29 cellular contexts compared by ENCODE assay signal in the genomic region with DNA sequence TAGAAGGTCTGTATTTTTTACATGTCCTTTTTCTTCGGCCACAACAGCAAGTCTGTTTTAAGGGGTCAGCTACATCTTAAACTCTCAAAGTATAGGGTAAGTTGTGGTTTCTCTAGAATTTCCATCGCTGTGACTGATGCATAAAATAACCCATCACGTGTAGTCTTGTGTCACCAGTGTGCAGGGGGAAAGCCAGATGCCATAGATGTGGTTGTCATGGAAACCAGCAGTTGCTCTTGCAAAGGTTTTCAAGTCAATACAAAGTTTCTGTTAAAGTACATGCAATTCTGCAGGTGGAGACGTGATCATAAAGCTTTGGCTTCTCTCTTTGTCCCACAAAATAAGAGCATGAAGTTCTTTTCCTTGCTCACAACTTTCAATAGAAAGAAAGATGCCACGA.
"Had no signal": no experiment of that assay in that cellular context is flagged by ENCODE, and none has a peak within 500 bp of the region (broad histone marks: within the 10 kb centered on the region; RNA-seq: fewer than 3 reads in every experiment).

No MANE protein-coding gene starts in this region.

- H3K27ac Mint-ChIP-seq: effector memory CD8-positive, alpha-beta T cell; immature natural killer cell; natural killer cell; stimulated activated naive CD8-positive, alpha-beta T cell treated with anti-CD3 and anti-CD28 coated beads, Interleukin-15, amount 100 ng/mL, for 72 hours had no signal

- H3K36me3 Mint-ChIP-seq: immature natural killer cell, natural killer cell had no signal

- H3K27me3 ChIP-seq: esophagus squamous epithelium, heart right ventricle, right atrium auricular region, suprapubic skin, transverse colon, upper lobe of right lung, uterus had no signal

- H3K4me1 ChIP-seq: esophagus squamous epithelium, heart right ventricle, lower lobe of right lung, prostate gland, right atrium auricular region, suprapubic skin, transverse colon, upper lobe of right lung, uterus had no signal

- H3K36me3 ChIP-seq: esophagus squamous epithelium, heart right ventricle, lower lobe of right lung, prostate gland, right atrium auricular region, suprapubic skin, transverse colon, upper lobe of right lung, uterus had no signal

- H3K4me1 Mint-ChIP-seq: immature natural killer cell; natural killer cell; stimulated activated naive CD8-positive, alpha-beta T cell treated with anti-CD3 and anti-CD28 coated beads, Interleukin-15, amount 100 ng/mL, for 72 hours had no signal

- H3K4me2 ChIP-seq: smooth muscle cell had no signal

- H3K9me3 Mint-ChIP-seq: effector memory CD8-positive, alpha-beta T cell had no signal

- H3K27ac ChIP-seq: coronary artery, esophagus squamous epithelium, heart right ventricle, lower lobe of right lung, prostate gland, right atrium auricular region, suprapubic skin, transverse colon, upper lobe of right lung, uterus had no signal

- H3K4me3 ChIP-seq: coronary artery, esophagus squamous epithelium, heart right ventricle, lower lobe of right lung, prostate gland, right atrium auricular region, smooth muscle cell, suprapubic skin, transverse colon, upper lobe of right lung, uterus had no signal

- H3K4me3 Mint-ChIP-seq: effector memory CD8-positive, alpha-beta T cell; immature natural killer cell; natural killer cell; stimulated activated naive CD8-positive, alpha-beta T cell treated with anti-CD3 and anti-CD28 coated beads, Interleukin-15, amount 100 ng/mL, for 72 hours had no signal

- DNase-seq: effector memory CD8-positive, alpha-beta T cell; erythroblast; esophagus squamous epithelium; foreskin melanocyte; glutamatergic neuron; heart right ventricle; hippocampal formation; immature natural killer cell; islet precursor cell; kidney glomerular epithelial cell; left colon; left ventricle myocardium superior; lower lobe of right lung; natural killer cell; stimulated activated CD4-positive, alpha-beta T cell treated with anti-CD3 and anti-CD28 coated beads, Interleukin-12 subunit alpha, Interleukin-12 subunit beta, amount 100 ng/mL, for 4 hours; stimulated activated CD4-positive, alpha-beta T cell treated with anti-CD3 and anti-CD28 coated beads, Interleukin-1b, Interleukin-23, amount 100 ng/mL, for 48 hours; stimulated activated CD4-positive, alpha-beta T cell treated with anti-CD3 and anti-CD28 coated beads, Interleukin-4, amount 100 ng/mL, for 1 hour; stimulated activated CD8-positive, alpha-beta memory T cell treated with anti-CD3 and anti-CD28 coated beads, Interleukin-4, amount 100 ng/mL, for 48 hours; stimulated activated naive CD4-positive, alpha-beta T cell; stimulated activated naive CD8-positive, alpha-beta T cell treated with anti-CD3 and anti-CD28 coated beads, Interleukin-15, amount 100 ng/mL, for 72 hours; transverse colon; upper lobe of right lung; uterus had no signal

- H3K9me3 ChIP-seq: esophagus squamous epithelium, lower lobe of right lung, prostate gland, right atrium auricular region, suprapubic skin, transverse colon, upper lobe of right lung, uterus had no signal

- ATAC-seq: effector memory CD8-positive, alpha-beta T cell; heart right ventricle; left colon; left ventricle myocardium superior; lower lobe of right lung; natural killer cell; sciatic nerve; stimulated activated naive CD8-positive, alpha-beta T cell treated with anti-CD3 and anti-CD28 coated beads, Interleukin-15, amount 100 ng/mL, for 72 hours; upper lobe of right lung had no signal
